In genomic region chr14:20418501-20418909, GRCh38 we compare ENCODE assay signal across 1 cellular context.
TF ChIP-seq lines count a peak whose summit lies in the region.

No MANE protein-coding gene starts in this region.

TF ChIP-seq in A549, 52 proteins besides CTCF, POLR2A, EP300 and RAD21 (continued from another document):
- TF ChIP-seq E2F6 (IDR thresholded peaks at IDR 0.05; ENCODE audit: borderline replicate concordance, low read depth) (no peak), ZC3H11A (IDR thresholded peaks at IDR 0.05) (no peak), EHMT2 (IDR thresholded peaks at IDR 0.05; ENCODE audit: low read depth) (no peak), USF2 (IDR thresholded peaks at IDR 0.05) (no peak), JUNB (IDR thresholded peaks at IDR 0.05) (no peak)
- TF ChIP-seq, protein P1, sequence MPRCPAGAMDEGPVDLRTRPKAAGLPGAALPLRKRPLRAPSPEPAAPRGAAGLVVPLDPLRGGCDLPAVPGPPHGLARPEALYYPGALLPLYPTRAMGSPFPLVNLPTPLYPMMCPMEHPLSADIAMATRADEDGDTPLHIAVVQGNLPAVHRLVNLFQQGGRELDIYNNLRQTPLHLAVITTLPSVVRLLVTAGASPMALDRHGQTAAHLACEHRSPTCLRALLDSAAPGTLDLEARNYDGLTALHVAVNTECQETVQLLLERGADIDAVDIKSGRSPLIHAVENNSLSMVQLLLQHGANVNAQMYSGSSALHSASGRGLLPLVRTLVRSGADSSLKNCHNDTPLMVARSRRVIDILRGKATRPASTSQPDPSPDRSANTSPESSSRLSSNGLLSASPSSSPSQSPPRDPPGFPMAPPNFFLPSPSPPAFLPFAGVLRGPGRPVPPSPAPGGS (IDR thresholded peaks at IDR 0.05): no peak
TF ChIP-seq in A549: peak in this region for 0.
